In the genomic region with DNA sequence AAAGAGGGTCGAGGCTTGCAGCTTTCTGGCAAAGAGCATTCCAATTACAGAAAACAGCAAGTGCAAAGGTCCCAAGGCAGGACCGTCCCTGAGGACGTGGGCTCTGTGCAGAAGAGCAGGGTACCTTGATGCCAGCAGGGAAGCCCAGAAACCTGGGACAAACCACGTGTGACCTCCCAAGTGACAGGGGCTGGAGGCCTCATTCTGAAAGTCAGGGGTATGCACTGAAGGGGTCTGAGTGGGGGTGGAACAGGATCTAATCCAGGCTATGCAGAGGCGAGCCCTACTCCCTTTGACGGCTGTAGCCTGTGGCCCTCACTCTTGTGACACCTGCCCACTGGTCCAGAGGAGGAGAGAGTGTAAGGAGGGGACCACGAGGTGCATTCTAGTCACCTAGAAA, we compare ENCODE assay signal across 24 cellular contexts. TPM values are rescaled to one million over a fixed set of nuclear protein-coding genes. Genes with fewer than 3 reads are reported as not detected.
A peak's percentile ranks its signal among the peaks of the same experiment; 100 is the strongest.
DNase-seq lines count a peak whose midpoint lies in the region; ATAC-seq and TF ChIP-seq lines count a peak whose summit lies in the region.
"Had no signal": no experiment of that assay in that cellular context is flagged by ENCODE, and none has a peak within 500 bp of the region (broad histone marks: within the 10 kb centered on the region; RNA-seq: fewer than 3 reads in every experiment).

No MANE protein-coding gene starts in this region.

- WGBS in suprapubic skin = 92% methylated on average over 7 of the region's 7 CpGs

- intact Hi-C loops in activated CD4-positive, alpha-beta T cell treated with anti-CD3 and anti-CD28 coated beads, Interleukin-2, amount 10 ng/mL, durations not matched to agents 24 days and 14 days (cut with micrococcal nuclease) = no loop called here
- intact Hi-C loops in dendritic cell treated with granulocyte-macrophage colony-stimulating factor and Interleukin-4, amounts not matched to agents 40 ng/mL and 50 ng/mL, for 4 days (cut with micrococcal nuclease) = loop anchor here (10.0 kb wide), 1 partner anchor 180 kb away; no protein-coding TSS in a partner anchor

- no peaks in the 10 kb centered on the region for H3K36me3 ChIP-seq in suprapubic skin

- TF ChIP-seq EP300 in suprapubic skin (IDR thresholded peaks at IDR 0.05) = no peak

- H3K4me3 ChIP-seq in suprapubic skin = no peak overlapping the region

- no peaks in the 10 kb centered on the region for H3K9me3 Mint-ChIP-seq in activated CD4-positive, alpha-beta T cell treated with anti-CD3 and anti-CD28 coated beads, Interleukin-2, amount 10 ng/mL, durations not matched to agents 24 days and 14 days
- no peaks in the 10 kb centered on the region for H3K9me3 Mint-ChIP-seq in dendritic cell treated with granulocyte-macrophage colony-stimulating factor and Interleukin-4, amounts not matched to agents 40 ng/mL and 50 ng/mL, for 4 days
- no peaks in the 10 kb centered on the region for H3K9me3 Mint-ChIP-seq in memory B cell
- H3K9me3 Mint-ChIP-seq: CD14-positive monocyte had no signal

- H3K4me1 Mint-ChIP-seq in activated CD4-positive, alpha-beta T cell treated with anti-CD3 and anti-CD28 coated beads, Interleukin-2, amount 10 ng/mL, durations not matched to agents 24 days and 14 days = peaks cover 25% of the 10 kb centered on the region
- peaks cover 88% of the 10 kb centered on the region for H3K4me1 Mint-ChIP-seq in dendritic cell treated with granulocyte-macrophage colony-stimulating factor and Interleukin-4, amounts not matched to agents 40 ng/mL and 50 ng/mL, for 4 days (ENCODE audit: low read depth)
- peaks cover 31% of the 10 kb centered on the region for H3K4me1 Mint-ChIP-seq in memory B cell

- no peak for ATAC-seq in memory B cell (ENCODE audit: low read depth)
- ATAC-seq in HG02970 (IDR thresholded peaks at IDR 0.05; ENCODE audit: low FRiP score, unreplicated experiment) = no peak
- ATAC-seq in HG02870 (IDR thresholded peaks at IDR 0.05; ENCODE audit: unreplicated experiment) = no peak

- no peaks in the 10 kb centered on the region for H3K27me3 ChIP-seq in suprapubic skin

- H3K36me3 Mint-ChIP-seq in activated CD4-positive, alpha-beta T cell treated with anti-CD3 and anti-CD28 coated beads, Interleukin-2, amount 10 ng/mL, durations not matched to agents 24 days and 14 days (ENCODE audit: low read depth) = peaks cover 6% of the 10 kb centered on the region
- H3K36me3 Mint-ChIP-seq in dendritic cell treated with granulocyte-macrophage colony-stimulating factor and Interleukin-4, amounts not matched to agents 40 ng/mL and 50 ng/mL, for 4 days (ENCODE audit: low read depth) = peaks cover 94% of the 10 kb centered on the region
- peaks cover 38% of the 10 kb centered on the region for H3K36me3 Mint-ChIP-seq in memory B cell

- no peak for DNase-seq in activated CD4-positive, alpha-beta T cell treated with anti-CD3 and anti-CD28 coated beads, Interleukin-2, amount 10 ng/mL, durations not matched to agents 24 days and 14 days
- DNase-seq in activated CD4-positive, alpha-beta T cell treated with anti-CD3 and anti-CD28 coated beads for 48 hours = no peak
- DNase-seq in memory B cell (ENCODE audit: low spot score in 2 of 2) (no peak), suprapubic skin (ENCODE audit: low spot score in 2 of 2) (no peak), dermis blood vessel endothelial cell (no peak)
- DNase-seq: DMS153, KG1, MM.1S, NCI-H1048, NCI-H1417 treated with DMSO at 0.1 percent for 48 hours, NCI-H1694 treated with DMSO at 0.1 percent for 48 hours, NCI-H2171, NCI-H226, NCI-H510A had no signal

- H3K27ac Mint-ChIP-seq in activated CD4-positive, alpha-beta T cell treated with anti-CD3 and anti-CD28 coated beads, Interleukin-2, amount 10 ng/mL, durations not matched to agents 24 days and 14 days = peak overlapping the region; percentile 9
- peak overlapping the region; percentile 15 for H3K27ac Mint-ChIP-seq in dendritic cell treated with granulocyte-macrophage colony-stimulating factor and Interleukin-4, amounts not matched to agents 40 ng/mL and 50 ng/mL, for 4 days
- peak overlapping the region; percentile 4 for H3K27ac Mint-ChIP-seq in memory B cell
- H3K27ac Mint-ChIP-seq: B cell had no signal

- TF ChIP-seq CTCF in suprapubic skin (IDR thresholded peaks at IDR 0.05) = no peak

- no peak overlapping the region for H3K4me3 Mint-ChIP-seq in activated CD4-positive, alpha-beta T cell treated with anti-CD3 and anti-CD28 coated beads, Interleukin-2, amount 10 ng/mL, durations not matched to agents 24 days and 14 days
- H3K4me3 Mint-ChIP-seq in dendritic cell treated with granulocyte-macrophage colony-stimulating factor and Interleukin-4, amounts not matched to agents 40 ng/mL and 50 ng/mL, for 4 days = no peak overlapping the region
- H3K4me3 Mint-ChIP-seq in memory B cell = no peak overlapping the region
- H3K4me3 Mint-ChIP-seq: B cell, CD14-positive monocyte had no signal

- H3K27ac ChIP-seq in suprapubic skin = no peak overlapping the region
- H3K27ac ChIP-seq: 22Rv1, RWPE1 had no signal

- no peaks in the 10 kb centered on the region for H3K9me3 ChIP-seq in suprapubic skin

- H3K4me1 ChIP-seq in suprapubic skin = peaks cover 3% of the 10 kb centered on the region

- no peaks in the 10 kb centered on the region for H3K27me3 Mint-ChIP-seq in activated CD4-positive, alpha-beta T cell treated with anti-CD3 and anti-CD28 coated beads, Interleukin-2, amount 10 ng/mL, durations not matched to agents 24 days and 14 days
- peaks cover 2% of the 10 kb centered on the region for H3K27me3 Mint-ChIP-seq in dendritic cell treated with granulocyte-macrophage colony-stimulating factor and Interleukin-4, amounts not matched to agents 40 ng/mL and 50 ng/mL, for 4 days
- no peaks in the 10 kb centered on the region for H3K27me3 Mint-ChIP-seq in memory B cell
- H3K27me3 Mint-ChIP-seq: B cell had no signal

- TF ChIP-seq POLR2A in suprapubic skin (IDR thresholded peaks at IDR 0.05) = no peak

RNA-seq across cellular contexts. Expression of a gene that starts 22.9 kb away (rescaled TPM):
- 34.3 and 36.4 TPM in 2 replicates for total RNA-seq in activated CD4-positive, alpha-beta T cell treated with anti-CD3 and anti-CD28 coated beads, Interleukin-2, amount 10 ng/mL, durations not matched to agents 24 days and 14 days
- 10 to 100 TPM in 1 of 4 donors, 1 to 10 TPM in 3; 1.3 to 10.6 (median 6.8) TPM for total RNA-seq in suprapubic skin
- total RNA-seq in dermis blood vessel endothelial cell = 16.2 and 49.9 TPM in 2 replicates
- total RNA-seq: Calu3, H7, SK-MEL-5 had no signal

RNA-seq across cellular contexts. Expression of a gene that starts 31.4 kb away (rescaled TPM):
- not detected in 2 replicates for total RNA-seq in activated CD4-positive, alpha-beta T cell treated with anti-CD3 and anti-CD28 coated beads, Interleukin-2, amount 10 ng/mL, durations not matched to agents 24 days and 14 days
- not detected for total RNA-seq in suprapubic skin
- not detected in 2 replicates for total RNA-seq in dermis blood vessel endothelial cell
- total RNA-seq: B cell, Calu3, H7, SK-MEL-5 had no signal

RNA-seq across cellular contexts. Expression of a gene that starts 49.9 kb away (rescaled TPM):
- 0.50 and 0.63 TPM in 2 replicates for total RNA-seq in activated CD4-positive, alpha-beta T cell treated with anti-CD3 and anti-CD28 coated beads, Interleukin-2, amount 10 ng/mL, durations not matched to agents 24 days and 14 days
- 1 to 10 TPM; 4.0 to 6.0 (median 4.6) TPM for total RNA-seq in suprapubic skin
- total RNA-seq in dermis blood vessel endothelial cell = 0.56 and 1.0 TPM in 2 replicates
- total RNA-seq: B cell, Calu3, SK-MEL-5 had no signal
